In the genomic region with DNA sequence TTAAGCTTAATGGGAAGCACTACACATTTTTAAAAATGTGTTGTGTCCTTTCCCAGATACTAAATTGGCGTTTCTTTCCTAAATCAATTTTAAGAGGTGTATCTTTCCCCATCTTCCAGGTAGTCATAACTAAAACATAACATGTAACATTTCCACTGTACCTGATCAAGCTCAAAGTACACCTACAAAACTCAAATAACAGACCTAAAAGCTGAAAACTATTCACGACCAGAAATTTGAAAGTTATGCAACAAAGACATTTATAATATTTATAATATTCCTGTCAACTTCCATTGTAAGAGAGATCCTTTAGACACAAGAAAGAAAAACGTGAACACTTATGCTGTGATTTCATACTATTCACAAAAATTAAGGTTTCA, we compare ENCODE assay signal across 1 cellular context.
TF ChIP-seq lines count a peak whose summit lies in the region.

No MANE protein-coding gene starts in this region.

TF ChIP-seq in A549, 52 proteins besides CTCF, POLR2A, EP300 and RAD21:
- TF ChIP-seq, protein P1, sequence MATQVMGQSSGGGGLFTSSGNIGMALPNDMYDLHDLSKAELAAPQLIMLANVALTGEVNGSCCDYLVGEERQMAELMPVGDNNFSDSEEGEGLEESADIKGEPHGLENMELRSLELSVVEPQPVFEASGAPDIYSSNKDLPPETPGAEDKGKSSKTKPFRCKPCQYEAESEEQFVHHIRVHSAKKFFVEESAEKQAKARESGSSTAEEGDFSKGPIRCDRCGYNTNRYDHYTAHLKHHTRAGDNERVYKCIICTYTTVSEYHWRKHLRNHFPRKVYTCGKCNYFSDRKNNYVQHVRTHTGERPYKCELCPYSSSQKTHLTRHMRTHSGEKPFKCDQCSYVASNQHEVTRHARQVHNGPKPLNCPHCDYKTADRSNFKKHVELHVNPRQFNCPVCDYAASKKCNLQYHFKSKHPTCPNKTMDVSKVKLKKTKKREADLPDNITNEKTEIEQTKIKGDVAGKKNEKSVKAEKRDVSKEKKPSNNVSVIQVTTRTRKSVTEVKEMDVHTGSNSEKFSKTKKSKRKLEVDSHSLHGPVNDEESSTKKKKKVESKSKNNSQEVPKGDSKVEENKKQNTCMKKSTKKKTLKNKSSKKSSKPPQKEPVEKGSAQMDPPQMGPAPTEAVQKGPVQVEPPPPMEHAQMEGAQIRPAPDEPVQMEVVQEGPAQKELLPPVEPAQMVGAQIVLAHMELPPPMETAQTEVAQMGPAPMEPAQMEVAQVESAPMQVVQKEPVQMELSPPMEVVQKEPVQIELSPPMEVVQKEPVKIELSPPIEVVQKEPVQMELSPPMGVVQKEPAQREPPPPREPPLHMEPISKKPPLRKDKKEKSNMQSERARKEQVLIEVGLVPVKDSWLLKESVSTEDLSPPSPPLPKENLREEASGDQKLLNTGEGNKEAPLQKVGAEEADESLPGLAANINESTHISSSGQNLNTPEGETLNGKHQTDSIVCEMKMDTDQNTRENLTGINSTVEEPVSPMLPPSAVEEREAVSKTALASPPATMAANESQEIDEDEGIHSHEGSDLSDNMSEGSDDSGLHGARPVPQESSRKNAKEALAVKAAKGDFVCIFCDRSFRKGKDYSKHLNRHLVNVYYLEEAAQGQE (IDR thresholded peaks at IDR 0.05): no peak
- TF ChIP-seq RFX5 (IDR thresholded peaks at IDR 0.05): no peak
- TF ChIP-seq, protein P2, sequence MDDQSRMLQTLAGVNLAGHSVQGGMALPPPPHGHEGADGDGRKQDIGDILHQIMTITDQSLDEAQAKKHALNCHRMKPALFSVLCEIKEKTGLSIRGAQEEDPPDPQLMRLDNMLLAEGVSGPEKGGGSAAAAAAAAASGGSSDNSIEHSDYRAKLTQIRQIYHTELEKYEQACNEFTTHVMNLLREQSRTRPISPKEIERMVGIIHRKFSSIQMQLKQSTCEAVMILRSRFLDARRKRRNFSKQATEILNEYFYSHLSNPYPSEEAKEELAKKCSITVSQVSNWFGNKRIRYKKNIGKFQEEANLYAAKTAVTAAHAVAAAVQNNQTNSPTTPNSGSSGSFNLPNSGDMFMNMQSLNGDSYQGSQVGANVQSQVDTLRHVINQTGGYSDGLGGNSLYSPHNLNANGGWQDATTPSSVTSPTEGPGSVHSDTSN (IDR thresholded peaks at IDR 0.05): no peak
- TF ChIP-seq MAZ (IDR thresholded peaks at IDR 0.05; ENCODE audit: borderline replicate concordance, low read depth, low read length): no peak
TF ChIP-seq in A549: peak in this region for 0.
